ENCODE assay signal across 8 cellular contexts in genomic region chr6:36443498-36443844, GRCh38. TPM values are rescaled to one million over a fixed set of nuclear protein-coding genes. Genes with fewer than 3 reads are reported as not detected.
A peak's percentile ranks its signal among the peaks of the same experiment; 100 is the strongest.
DNase-seq lines count a peak whose midpoint lies in the region; ATAC-seq and TF ChIP-seq lines count a peak whose summit lies in the region.

No MANE protein-coding gene starts in this region.

- H3K27ac ChIP-seq in heart right ventricle (peak overlapping the region; percentile 96 to 100 (median 98)), ascending aorta (peak overlapping the region; percentile 96 to 97), upper lobe of right lung (peak overlapping the region; percentile 94)

- TF ChIP-seq CTCF in heart right ventricle (IDR thresholded peaks at IDR 0.05) (no peak), ascending aorta (IDR thresholded peaks at IDR 0.05) (no peak), lower leg skin (IDR thresholded peaks at IDR 0.05) (no peak), upper lobe of right lung (IDR thresholded peaks at IDR 0.05) (no peak)

- DNase-seq in heart right ventricle (no peak), cardiac septum (ENCODE audit: low spot score) (no peak), ascending aorta (ENCODE audit: low spot score in 2 of 2) (no peak), lower leg skin (ENCODE audit: low spot score in 2 of 2) (no peak), upper lobe of right lung (no peak)

- peaks cover 0 to 5% (median 1%) of the 10 kb centered on the region in 9 donors for H3K36me3 ChIP-seq in heart right ventricle
- H3K36me3 ChIP-seq in ascending aorta: peaks cover 0 to 2% of the 10 kb centered on the region in 2 donors
- no peaks in the 10 kb centered on the region for H3K36me3 ChIP-seq in upper lobe of right lung

- ATAC-seq in heart right ventricle: no peak
- no peak for ATAC-seq in upper lobe of right lung
- ATAC-seq in HG03457 (IDR thresholded peaks at IDR 0.05; ENCODE audit: unreplicated experiment): no peak
- ATAC-seq in HG02763 (IDR thresholded peaks at IDR 0.05; ENCODE audit: unreplicated experiment): no peak
- ATAC-seq in HG03045 (IDR thresholded peaks at IDR 0.05; ENCODE audit: unreplicated experiment): no peak

- WGBS in heart right ventricle, 2 donors: 0 to 1% methylated on average over 7 of the region's 7 CpGs
- WGBS in lower leg skin, 2 donors: 0% methylated on average over 7 of the region's 7 CpGs

- H3K4me3 ChIP-seq in heart right ventricle: peak overlapping the region; percentile 74 to 98 (median 94)
- peak overlapping the region; percentile 88 to 92 for H3K4me3 ChIP-seq in ascending aorta
- peak overlapping the region; percentile 93 for H3K4me3 ChIP-seq in lower leg skin (ENCODE audit: low read depth, poor library complexity, severe bottlenecking)
- H3K4me3 ChIP-seq in upper lobe of right lung: peak overlapping the region; percentile 79

- H3K9me3 ChIP-seq in heart right ventricle (peaks cover 0 to 2% (median 0%) of the 10 kb centered on the region in 11 donors), ascending aorta (no peaks in the 10 kb centered on the region), upper lobe of right lung (no peaks in the 10 kb centered on the region)

- H3K4me1 ChIP-seq in heart right ventricle (peaks cover 8 to 51% (median 44%) of the 10 kb centered on the region in 9 donors), ascending aorta (peaks cover 0 to 25% of the 10 kb centered on the region in 2 donors), upper lobe of right lung (peaks cover 42% of the 10 kb centered on the region)

- TF ChIP-seq POLR2A in lower leg skin (IDR thresholded peaks at IDR 0.05): no peak

- intact Hi-C loops in heart right ventricle (cut with DNase I) (loop anchor here in 7 of 10 donors (1.0 to 10.0 kb wide), 8 partner anchors 20 to 235 kb away; partner anchors contain the start of genes SRSF3 (in 3 of the 7), STK38 (in 3 of the 7) and CDKN1A (in 1 of the 7)), cardiac septum (cut with DNase I) (loop anchor here (1.0 to 5.0 kb wide), 4 partner anchors 20 to 239 kb away; partner anchors contain the start of genes SRSF3 and STK38), ascending aorta (cut with DNase I) (loop anchor here (1.0 to 5.0 kb wide), 4 partner anchors 20 to 237 kb away; partner anchors contain the start of genes ETV7 and SRSF3), lower leg skin (cut with DNase I; ENCODE audit: low total_unique reads) (loop anchor here (10.0 kb wide), 2 partner anchors 101 to 151 kb away; partner anchors contain the start of genes SRSF3 and STK38), upper lobe of right lung (cut with DNase I) (no loop called here)

- H3K27me3 ChIP-seq in heart right ventricle (no peaks in the 10 kb centered on the region), ascending aorta (no peaks in the 10 kb centered on the region), upper lobe of right lung (no peaks in the 10 kb centered on the region)

RNA-seq across cellular contexts. Expression of gene KCTD20, which starts 0.7 kb away (rescaled TPM):
- total RNA-seq in heart right ventricle (10 to 100 TPM; 21.4 to 36.6 (median 26.1) TPM), cardiac septum (29.6 TPM), ascending aorta (71.5 TPM), lower leg skin (10 to 100 TPM; 48.5 to 84.1 (median 56.8) TPM), upper lobe of right lung (37.6 TPM)
- 10 to 100 TPM in 1 of 2 donors, 1 to 10 TPM in 1; 8.9 to 13.4 TPM for polyA plus RNA-seq in heart right ventricle

RNA-seq across cellular contexts. Expression of gene PXT1, which starts 0.8 kb away (rescaled TPM):
- total RNA-seq in heart right ventricle (under 1 TPM in 5 of 10 donors, not detected in 5; 0.18 to 0.34 (median 0.23) TPM), cardiac septum (0.22 TPM), ascending aorta (not detected), lower leg skin (not detected), upper lobe of right lung (not detected)
- under 1 TPM; 0.15 to 0.26 TPM for polyA plus RNA-seq in heart right ventricle

RNA-seq across cellular contexts. Expression of gene ETV7, which starts 56.0 kb away (rescaled TPM):
- total RNA-seq in heart right ventricle: 1 to 10 TPM in 1 of 10 donors, under 1 TPM in 4, not detected in 5; 0.15 to 5.9 (median 0.17) TPM
- polyA plus RNA-seq in heart right ventricle: under 1 TPM; 0.10 to 0.22 TPM
- 0.13 TPM for total RNA-seq in cardiac septum
- total RNA-seq in ascending aorta: not detected
- total RNA-seq in lower leg skin: 10 to 100 TPM; 14.3 to 30.0 (median 15.0) TPM
- 6.3 TPM for total RNA-seq in upper lobe of right lung
